In genomic region chr14:56808314-56809201, GRCh38 we compare ENCODE assay signal across 3 cellular contexts.
TF ChIP-seq lines count a peak whose summit lies in the region.

No MANE protein-coding gene starts in this region.

TF ChIP-seq in H1, 55 proteins besides CTCF, POLR2A, EP300 and RAD21 (continues in another document):
- no peak for TF ChIP-seq JUN (IDR thresholded peaks at IDR 0.05; ENCODE audit: low read depth, low read length)
- no peak for TF ChIP-seq ZNF274 (IDR thresholded peaks at IDR 0.05; ENCODE audit: borderline replicate concordance, extremely low read depth, low read length)
- TF ChIP-seq EZH2 (IDR thresholded peaks at IDR 0.05; ENCODE audit: low read depth, low read length, severe bottlenecking): peak; percentile 72
- TF ChIP-seq E2F6 (IDR thresholded peaks at IDR 0.05): 0 out of 2 replicates have a peak, but pooled peaks have one; percentile 8
- TF ChIP-seq HDAC2 (IDR thresholded peaks at IDR 0.05; ENCODE audit: borderline replicate concordance in 1 of 2, low read depth in 2 of 2, low read length in 2 of 2): no peak
- TF ChIP-seq TCF12 (IDR thresholded peaks at IDR 0.05; ENCODE audit: low read depth, low read length): no peak
- TF ChIP-seq POLR2AphosphoS5 (IDR thresholded peaks at IDR 0.05; ENCODE audit: low read depth, low read length): no peak
- peak; percentile 30; the same call in 1 of the 2 replicates for TF ChIP-seq TAF1 (IDR thresholded peaks at IDR 0.05; ENCODE audit: low read depth, low read length)
- peak; percentile 9; the same call in 1 of the 2 replicates for TF ChIP-seq RBBP5 (IDR thresholded peaks at IDR 0.05; ENCODE audit: borderline replicate concordance, low read depth, low read length)
- peak; percentile 38; the same call in 1 of the 2 replicates for TF ChIP-seq GABPA (IDR thresholded peaks at IDR 0.05; ENCODE audit: borderline replicate concordance, insufficient read depth, low read length)
- TF ChIP-seq CTBP2 (IDR thresholded peaks at IDR 0.05; ENCODE audit: borderline replicate concordance, insufficient read depth, insufficient read length, low read length): peak; percentile 90
- no peak for TF ChIP-seq RXRA (IDR thresholded peaks at IDR 0.05; ENCODE audit: insufficient read depth, low read depth, low read length)
- TF ChIP-seq KDM4A (IDR thresholded peaks at IDR 0.05; ENCODE audit: low read depth, low read length, severe bottlenecking): no peak
- TF ChIP-seq CHD1 (IDR thresholded peaks at IDR 0.05; ENCODE audit: low read depth, low read length): 0 out of 2 replicates have a peak, but pooled peaks have one; percentile 27
- no peak for TF ChIP-seq TAF7 (optimal IDR thresholded peaks at IDR 0.05; ENCODE audit: borderline replicate concordance, low read depth, low read length)
- TF ChIP-seq MAX (IDR thresholded peaks at IDR 0.05): no peak
- no peak for TF ChIP-seq SP2 (IDR thresholded peaks at IDR 0.05; ENCODE audit: low read length)
- TF ChIP-seq SUZ12 (IDR thresholded peaks at IDR 0.05; ENCODE audit: low read length): peak; percentile 80
- peak; percentile 50 for TF ChIP-seq ASH2L (IDR thresholded peaks at IDR 0.05; ENCODE audit: low read length)
- TF ChIP-seq SIN3A (conservative IDR thresholded peaks at IDR 0.05 in 1 of 2, IDR thresholded peaks at IDR 0.05 in 1 of 2; ENCODE audit: low read depth in 1 of 2, low read length in 2 of 2): 0 out of 4 replicates have a peak, but pooled peaks of 1 of the 2 experiments have one; percentile 33
- TF ChIP-seq EGR1 (IDR thresholded peaks at IDR 0.05; ENCODE audit: borderline replicate concordance, low read depth, low read length): no peak
- TF ChIP-seq NRF1 (IDR thresholded peaks at IDR 0.05; ENCODE audit: low read depth, low read length): no peak
- 0 out of 2 replicates have a peak, but pooled peaks have one; percentile 7 for TF ChIP-seq SP1 (IDR thresholded peaks at IDR 0.05; ENCODE audit: low read depth, low read length)
- TF ChIP-seq RNF2 (IDR thresholded peaks at IDR 0.05; ENCODE audit: borderline replicate concordance, low read depth, low read length, missing control alignments, poor library complexity, severe bottlenecking): peak; percentile 60
- TF ChIP-seq TBP (IDR thresholded peaks at IDR 0.05; ENCODE audit: low read depth, low read length): peak; percentile 26; the same call in 1 of the 2 replicates

TF ChIP-seq in neural cell, 6 proteins besides CTCF, POLR2A, EP300 and RAD21:
- TF ChIP-seq TAF1 (IDR thresholded peaks at IDR 0.05; ENCODE audit: low read depth) (no peak), POLR2AphosphoS5 (IDR thresholded peaks at IDR 0.05) (peak; percentile 11)

TF ChIP-seq in HepG2, 621 proteins besides CTCF, POLR2A, EP300 and RAD21:
- TF ChIP-seq SRSF4 (IDR thresholded peaks at IDR 0.05; ENCODE audit: low read depth, low read length, poor library complexity, severe bottlenecking): no peak
- no peak for TF ChIP-seq FOSL1 (CRISPR knock-in tag; IDR thresholded peaks at IDR 0.05; ENCODE audit: borderline replicate concordance)
- TF ChIP-seq ZNF562 (CRISPR knock-in tag; IDR thresholded peaks at IDR 0.05; ENCODE audit: borderline replicate concordance): no peak
- no peak for TF ChIP-seq HNF4G (IDR thresholded peaks at IDR 0.05; ENCODE audit: borderline replicate concordance, low read depth, low read length)
- no peak for TF ChIP-seq HNF4G (CRISPR knock-in tag; IDR thresholded peaks at IDR 0.05; ENCODE audit: borderline replicate concordance, low read depth)
- TF ChIP-seq ZNF589 (CRISPR knock-in tag; conservative IDR thresholded peaks at IDR 0.05): no peak
- TF ChIP-seq ZSCAN12 (CRISPR knock-in tag; IDR thresholded peaks at IDR 0.05): no peak
- TF ChIP-seq EED (CRISPR knock-in tag; IDR thresholded peaks at IDR 0.05): no peak
- no peak for TF ChIP-seq ZNF121 (CRISPR knock-in tag; IDR thresholded peaks at IDR 0.05)
